Comparison of ENCODE assay signal across 9 cellular contexts in the genomic region with DNA sequence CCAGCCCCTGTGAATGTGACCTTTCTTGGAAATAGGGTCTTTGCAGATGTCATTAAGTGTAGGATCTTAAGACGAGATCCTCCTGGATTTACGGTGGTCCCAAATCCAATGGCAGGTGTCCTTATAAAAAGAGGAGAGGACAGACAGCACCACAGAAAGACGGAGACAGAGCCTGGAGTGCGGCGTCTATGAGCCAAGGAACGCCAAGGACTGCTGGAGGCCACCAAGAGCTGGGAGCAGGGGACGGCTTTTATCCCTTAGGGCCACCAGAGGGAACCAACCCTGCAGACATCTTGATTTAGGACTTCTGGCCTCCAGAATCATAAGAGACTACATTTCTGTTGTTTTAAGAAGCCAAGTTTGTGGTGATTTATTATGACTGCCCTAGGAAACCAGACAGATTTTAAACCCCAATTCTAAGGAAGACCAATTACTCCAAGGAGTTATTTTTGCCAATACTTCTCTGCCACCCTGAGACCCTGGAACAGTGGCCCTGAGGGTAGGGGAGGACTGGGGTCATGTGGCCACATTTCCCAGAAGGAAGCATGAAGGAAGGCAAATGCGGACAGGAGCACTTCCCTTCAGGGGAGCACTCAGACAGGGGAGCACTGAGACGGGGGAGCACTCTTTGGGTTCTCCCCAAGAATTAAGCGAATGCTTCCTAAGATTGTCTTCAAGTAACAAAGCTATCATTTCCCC.
A peak's percentile ranks its signal among the peaks of the same experiment; 100 is the strongest.
DNase-seq lines count a peak whose midpoint lies in the region; ATAC-seq, FAIRE-seq and TF ChIP-seq lines count a peak whose summit lies in the region.
"Had no signal": no experiment of that assay in that cellular context is flagged by ENCODE, and none has a peak within 500 bp of the region (broad histone marks: within the 10 kb centered on the region; RNA-seq: fewer than 3 reads in every experiment).

No MANE protein-coding gene starts in this region.

- peak overlapping the region; percentile 6; the same call in 1 of the 2 replicates for H3K27ac ChIP-seq in RWPE1

- TF ChIP-seq CTCF in RWPE1 (conservative IDR thresholded peaks at IDR 0.05; ENCODE audit: low read depth) = no peak

- no peak for ATAC-seq in GM21528 (IDR thresholded peaks at IDR 0.05; ENCODE audit: low FRiP score, unreplicated experiment)

- CTCF ChIA-PET in RWPE1 (lab: Yijun Ruan, JAX) = interaction anchor here (0.6 to 1.1 kb wide), 2 partner anchors 22 to 30 kb away, joined by 3 read pairs; no protein-coding TSS in a partner anchor

- POLR2A ChIA-PET in RWPE1 (lab: Yijun Ruan, JAX; ENCODE audit: low non-redundant PET) = no interaction called here

- in situ Hi-C loops in ACHN (cut with HindIII; ENCODE audit: low pct_ligation_motif_present, low pct_unique_long_range_greater_than_20kb, low sequenced_read_pairs) = no loop called here

- FAIRE-seq in GM18507 (lab: Jason Lieb, UNC) = peak; percentile 33

- DNase-seq in ACHN (peak; percentile 6), GM18507 (ENCODE audit: extremely low spot score, insufficient read length, low read depth) (no peak), RWPE1 (ENCODE audit: low spot score) (no peak), iris pigment epithelial cell (ENCODE audit: low read depth) (peak; percentile 6), NCI-H226 (no peak), amniotic stem cell (lab: John Stamatoyannopoulos, UW) (no peak)
- no peak for DNase-seq in central memory CD4-positive, alpha-beta T cell
- DNase-seq: activated T-cell treated with anti-CD3 and anti-CD28 coated beads, Interleukin-2, amount 50 U/mL, for 48 hours had no signal

Comparison
In these comparisons a context has a peak if more than half of its experiments do, and no peak if none do; other contexts are left out.
1. DNase-seq: peak in ACHN (single experiment) and iris pigment epithelial cell (single experiment); none in GM18507 (single experiment), RWPE1 (single experiment), central memory CD4-positive, alpha-beta T cell (single experiment), NCI-H226 (single experiment) and amniotic stem cell (single experiment).